In genomic region chrX:1224954-1225353, GRCh38 we compare ENCODE assay signal across 21 cellular contexts. TPM values are rescaled to one million over a fixed set of nuclear protein-coding genes. Genes with fewer than 3 reads are reported as not detected.
A peak's percentile ranks its signal among the peaks of the same experiment; 100 is the strongest.
DNase-seq lines count a peak whose midpoint lies in the region; ATAC-seq and TF ChIP-seq lines count a peak whose summit lies in the region.
"Had no signal": no experiment of that assay in that cellular context is flagged by ENCODE, and none has a peak within 500 bp of the region (broad histone marks: within the 10 kb centered on the region; RNA-seq: fewer than 3 reads in every experiment).

No MANE protein-coding gene starts in this region.

- H3K36me3 Mint-ChIP-seq in activated T-cell treated with anti-CD3 and anti-CD28 coated beads, Interleukin-2, amount 50 U/mL, for 24 hours (ENCODE audit: low read depth) = no peaks in the 10 kb centered on the region
- no peaks in the 10 kb centered on the region for H3K36me3 Mint-ChIP-seq in Calu3 (ENCODE audit: insufficient read depth, unreplicated experiment)

- ATAC-seq in RWPE2 (ENCODE audit: low read depth) (no peak), HG03139 (IDR thresholded peaks at IDR 0.05; ENCODE audit: unreplicated experiment) (no peak)
- ATAC-seq: left colon, mucosa of descending colon, right cardiac atrium had no signal

- no peaks in the 10 kb centered on the region for H3K27me3 ChIP-seq in RWPE2 (ENCODE audit: insufficient read depth, poor library complexity, severe bottlenecking)
- no peaks in the 10 kb centered on the region for H3K27me3 ChIP-seq in mesendoderm (ENCODE audit: insufficient read depth, low read length, poor library complexity)
- H3K27me3 ChIP-seq: SJCRH30, vagina had no signal

- H3K4ac ChIP-seq in mesendoderm (ENCODE audit: low read depth, low read length) = no peak overlapping the region

- H3K9me3 ChIP-seq in RWPE2 (ENCODE audit: severe bottlenecking) = peaks cover 8% of the 10 kb centered on the region
- H3K9me3 ChIP-seq: SJCRH30, vagina had no signal

- H3K36me3 ChIP-seq in RWPE2 (ENCODE audit: low read depth) (no peaks in the 10 kb centered on the region), mesendoderm (ENCODE audit: control insufficient read depth, insufficient read depth, low read length) (no peaks in the 10 kb centered on the region)
- H3K36me3 ChIP-seq: SJCRH30, vagina had no signal

- H2AK5ac ChIP-seq in mesendoderm (ENCODE audit: low read length) = no peak overlapping the region

- BruUV-seq in Calu3 (replicated peaks; lab: Mats Ljungman, UMichigan) = no TSS peak

- H3K4me3 ChIP-seq in GM12865 (ENCODE audit: low read depth, low read length) = no peak overlapping the region
- no peak overlapping the region for H3K4me3 ChIP-seq in RWPE2 (ENCODE audit: severe bottlenecking)
- H3K4me3 ChIP-seq in mesendoderm (ENCODE audit: low read length) = no peak overlapping the region
- H3K4me3 ChIP-seq: GM23248, mucosa of descending colon, SJCRH30, vagina had no signal

- peak overlapping the region; percentile 45 for H3K56ac ChIP-seq in mesendoderm (ENCODE audit: low read length)

- intact Hi-C loops in Calu3 (cut with micrococcal nuclease; ENCODE audit: unreplicated experiment) = no loop called here

- H3K4me1 Mint-ChIP-seq in activated T-cell treated with anti-CD3 and anti-CD28 coated beads, Interleukin-2, amount 50 U/mL, for 24 hours (ENCODE audit: low read depth) = peaks cover 8% of the 10 kb centered on the region
- no peaks in the 10 kb centered on the region for H3K4me1 Mint-ChIP-seq in Calu3 (ENCODE audit: low read depth, unreplicated experiment)
- H3K4me1 Mint-ChIP-seq: IgD-negative memory B cell had no signal

- no peaks in the 10 kb centered on the region for H3K79me1 ChIP-seq in mesendoderm (ENCODE audit: low read length)

- H3K27me3 Mint-ChIP-seq in activated T-cell treated with anti-CD3 and anti-CD28 coated beads, Interleukin-2, amount 50 U/mL, for 24 hours = no peaks in the 10 kb centered on the region
- H3K27me3 Mint-ChIP-seq in Calu3 (ENCODE audit: unreplicated experiment) = no peaks in the 10 kb centered on the region
- H3K27me3 Mint-ChIP-seq: IgD-negative memory B cell had no signal

- H3K9ac ChIP-seq in mesendoderm (ENCODE audit: low read length) = no peak overlapping the region
- H3K9ac ChIP-seq: GM23248 had no signal

- peak overlapping the region; percentile 18 for H3K27ac Mint-ChIP-seq in activated T-cell treated with anti-CD3 and anti-CD28 coated beads, Interleukin-2, amount 50 U/mL, for 24 hours
- H3K27ac Mint-ChIP-seq in Calu3 (ENCODE audit: unreplicated experiment) = no peak overlapping the region
- H3K27ac Mint-ChIP-seq: IgD-negative memory B cell had no signal

- H3K27ac ChIP-seq in RWPE2 (ENCODE audit: poor library complexity, severe bottlenecking) (no peak overlapping the region), mesendoderm (ENCODE audit: low read depth, low read length) (peak overlapping the region; percentile 89)
- H3K27ac ChIP-seq: GM23248, SJCRH30, vagina had no signal

- H4K8ac ChIP-seq in mesendoderm (ENCODE audit: low read depth, low read length) = no peak overlapping the region

- no peaks in the 10 kb centered on the region for H3K4me1 ChIP-seq in RWPE2 (ENCODE audit: insufficient read depth, poor library complexity, severe bottlenecking)
- H3K4me1 ChIP-seq in mesendoderm (ENCODE audit: control insufficient read depth, low read depth, low read length) = peaks cover 2% of the 10 kb centered on the region
- H3K4me1 ChIP-seq: SJCRH30, vagina had no signal

- no peak overlapping the region for H3K18ac ChIP-seq in mesendoderm (ENCODE audit: low read length)

- H3K9me3 Mint-ChIP-seq in activated T-cell treated with anti-CD3 and anti-CD28 coated beads, Interleukin-2, amount 50 U/mL, for 24 hours = peaks cover 17% of the 10 kb centered on the region
- peaks cover 11% of the 10 kb centered on the region for H3K9me3 Mint-ChIP-seq in Calu3 (ENCODE audit: low read depth, unreplicated experiment)

- H4K5ac ChIP-seq in mesendoderm (ENCODE audit: low read length) = no peak overlapping the region

- H3K4me3 Mint-ChIP-seq in activated T-cell treated with anti-CD3 and anti-CD28 coated beads, Interleukin-2, amount 50 U/mL, for 24 hours = no peak overlapping the region
- no peak overlapping the region for H3K4me3 Mint-ChIP-seq in Calu3 (ENCODE audit: low read depth, unreplicated experiment)
- H3K4me3 Mint-ChIP-seq: IgD-negative memory B cell had no signal

- H3K4me2 ChIP-seq in mesendoderm (ENCODE audit: low read length) = no peak overlapping the region

- no peak overlapping the region for H2BK120ac ChIP-seq in mesendoderm (ENCODE audit: low read depth, low read length)

- H2BK15ac ChIP-seq in mesendoderm (replicated peaks; ENCODE audit: low read depth) = no peak overlapping the region

- DNase-seq in activated T-cell treated with anti-CD3 and anti-CD28 coated beads, Interleukin-2, amount 50 U/mL, for 24 hours = no peak
- no peak for DNase-seq in activated T-cell treated with anti-CD3 and anti-CD28 coated beads for 4 hours
- DNase-seq in GM12865 (ENCODE audit: low read depth) = peak; percentile 76
- DNase-seq in RWPE2 (ENCODE audit: low spot score) = peak; percentile 20
- DNase-seq in mesendoderm = peak; percentile 99
- DNase-seq in NCI-H345 treated with DMSO at 0.1 percent for 48 hours (lab: John Stamatoyannopoulos, UW; ENCODE audit: unreplicated experiment) = no peak
- DNase-seq in Calu3 = no peak
- DNase-seq: activated CD4-positive, alpha-beta T cell treated with anti-CD3 and anti-CD28 coated beads, Interleukin-2, amount 50 U/mL, for 1 hour; activated gamma-delta T cell; DMS79 treated with DMSO at 0.1 percent for 48 hours; foreskin fibroblast; GM23248; left colon; mucosa of descending colon; NCI-H1930; NCI-H446; right cardiac atrium; SJCRH30 had no signal

- H2BK5ac ChIP-seq in mesendoderm (ENCODE audit: low read length) = no peak overlapping the region

- no peaks in the 10 kb centered on the region for H3K79me2 ChIP-seq in mesendoderm (ENCODE audit: control insufficient read depth, insufficient read depth, low read length)

- WGBS in mesendoderm (ENCODE audit: extremely low coverage, insufficient coverage, low lambda C conversion rate) = no CpG with 5 or more reads among the region's 8 CpGs

- CTCF ChIA-PET in Calu3 (lab: Charles Lee) = no interaction called here

- no peak for TF ChIP-seq CTCF in GM12865 (IDR thresholded peaks at IDR 0.05; ENCODE audit: insufficient read depth, low read depth, low read length, missing control alignments)
- no peak for TF ChIP-seq CTCF in RWPE2 (IDR thresholded peaks at IDR 0.05; ENCODE audit: poor library complexity, severe bottlenecking)
- no peak for TF ChIP-seq CTCF in Calu3 (IDR thresholded peaks at IDR 0.05; ENCODE audit: unreplicated experiment)

- no peak overlapping the region for H3K23ac ChIP-seq in mesendoderm (ENCODE audit: low read length)

RNA-seq across cellular contexts. Expression of gene CRLF2, which starts 12.5 kb away (rescaled TPM):
- 0.04 TPM for polyA plus RNA-seq in mesendoderm (2013, experiment 1 of 2)
- 0.06 TPM for polyA plus RNA-seq in mesendoderm (2013, experiment 2 of 2)
- total RNA-seq in Calu3 (2022) = 2.3 and 5.6 TPM in 2 replicates
- total RNA-seq: GM23248, right cardiac atrium, vagina had no signal
- polyA plus RNA-seq: GM23248, IgD-negative memory B cell, right cardiac atrium had no signal

RNA-seq across cellular contexts. Expression of gene CSF2RA, which starts 43.7 kb away (rescaled TPM):
- polyA plus RNA-seq in mesendoderm (2013, experiment 1 of 2) = 1.6 TPM
- polyA plus RNA-seq in mesendoderm (2013, experiment 2 of 2) = 1.6 TPM
- total RNA-seq in Calu3 (2022) = 10.2 and 11.8 TPM in 2 replicates
- total RNA-seq: GM23248 had no signal
- polyA plus RNA-seq: GM23248 had no signal

Comparison
In these comparisons a context has a peak if more than half of its experiments do, and no peak if none do; other contexts are left out.
1. DNase-seq: peak in GM12865 (single experiment), RWPE2 (single experiment) and mesendoderm (single experiment); none in activated T-cell treated with anti-CD3 and anti-CD28 coated beads, Interleukin-2, amount 50 U/mL, for 24 hours (single experiment), activated T-cell treated with anti-CD3 and anti-CD28 coated beads for 4 hours (single experiment), NCI-H345 treated with DMSO at 0.1 percent for 48 hours (single experiment) and Calu3 (single experiment).